ENCODE assay signal across 8 cellular contexts in genomic region chr1:203504400-203505250, GRCh38. TPM values are rescaled to one million over a fixed set of nuclear protein-coding genes. Genes with fewer than 3 reads are reported as not detected.
DNase-seq lines count a peak whose midpoint lies in the region; ATAC-seq and TF ChIP-seq lines count a peak whose summit lies in the region.

No MANE protein-coding gene starts in this region.

- peak overlapping the region; percentile 38; the same call in 1 of the 2 replicates for H3K4me2 ChIP-seq in HCT116 (ENCODE audit: low read length)

- no peaks in the 10 kb centered on the region for H3K9me2 ChIP-seq in HCT116 (ENCODE audit: insufficient read depth)

- H4K20me1 ChIP-seq in HCT116 (ENCODE audit: insufficient read depth): no peaks in the 10 kb centered on the region

- H3K27ac Mint-ChIP-seq in chondrocyte (ENCODE audit: unreplicated experiment): no peak overlapping the region

- POLR2A ChIA-PET in HCT116 (lab: Charles Lee): interaction anchor here (1.3 to 1.4 kb wide), 2 partner anchors 17 to 197 kb away, joined by 4 to 6 read pairs; no protein-coding TSS in a partner anchor

- peak overlapping the region; percentile 14 for H2AFZ ChIP-seq in HCT116 (ENCODE audit: low read depth, low read length, poor library complexity, severe bottlenecking)

- BruUV-seq in HCT116 (replicated peaks; lab: Mats Ljungman, UMichigan): no TSS peak

- TF ChIP-seq CTCF in AG09319 (IDR thresholded peaks at IDR 0.05; ENCODE audit: low read depth, low read length) (peak; percentile 76), HCT116 (IDR thresholded peaks at IDR 0.05 in 2 of 3, conservative IDR thresholded peaks at IDR 0.05 in 1 of 3; ENCODE audit: borderline replicate concordance in 1 of 3, insufficient read depth in 1 of 3, low read depth in 2 of 3, low read length in 2 of 3) (peak; percentile 70 to 85 (median 83)), chondrocyte (IDR thresholded peaks at IDR 0.05) (peak; percentile 96)

- peaks cover 13% of the 10 kb centered on the region; the same call in 1 of the 2 replicates for H3K27me3 ChIP-seq in HCT116 (ENCODE audit: insufficient read depth, low read length)

- CTCF ChIA-PET in HCT116 (lab: Charles Lee): interaction anchor here (0.6 to 3.3 kb wide), 26 partner anchors 11 to 342 kb away, joined by 3 to 73 read pairs (median 4); partner anchors contain the start of genes ATP2B4 and OPTC

- peak; percentile 86 for TF ChIP-seq RAD21 in HCT116 (IDR thresholded peaks at IDR 0.05; ENCODE audit: low read depth)

- peaks cover 0 to 7% of the 10 kb centered on the region in 2 experiments; a peak in 1 of 4 replicates for H3K4me1 ChIP-seq in HCT116 (ENCODE audit: control insufficient read depth in 1 of 2, insufficient read depth in 2 of 2, low read length in 2 of 2)

- no peaks in the 10 kb centered on the region for H3K36me3 ChIP-seq in HCT116 (ENCODE audit: control insufficient read depth in 1 of 2, insufficient read depth in 2 of 2, low read length in 2 of 2)

- peaks cover 36% of the 10 kb centered on the region for H3K4me1 Mint-ChIP-seq in chondrocyte (ENCODE audit: low read depth)

- DNase-seq in AG09319 (ENCODE audit: extremely low read depth, low read depth): peak; percentile 56
- DNase-seq in HCT116 (ENCODE audit: low read depth, low spot score): peak; percentile 70
- peak; percentile 53 to 81 for DNase-seq in NCI-H524 (lab: John Stamatoyannopoulos, UW)
- DNase-seq in activated CD4-positive, alpha-beta T cell treated with anti-CD3 and anti-CD28 coated beads for 4 hours: peak; percentile 77 to 84
- no peak for DNase-seq in chondrocyte (ENCODE audit: low spot score)
- peak; percentile 76 for DNase-seq in left lobe of liver (ENCODE audit: low spot score)
- DNase-seq in stimulated activated CD4-positive, alpha-beta T cell treated with anti-CD3 and anti-CD28 coated beads, Interleukin-4, amount 100 ng/mL, for 1 hour: peak; percentile 76

- RAD21 ChIA-PET in HCT116 (lab: Charles Lee; ENCODE audit: low non-redundant PET in 1 of 2, low total read pairs in 2 of 2, uncharacterized antibody in 2 of 2, unreplicated experiment in 2 of 2): interaction anchor here (1.2 to 1.7 kb wide), 6 partner anchors 169 to 237 kb away, joined by 3 to 8 read pairs (median 5); no protein-coding TSS in a partner anchor

- TF ChIP-seq POLR2A in HCT116 (IDR thresholded peaks at IDR 0.05; ENCODE audit: borderline replicate concordance, extremely low read depth, insufficient read depth, insufficient read length): no peak

- H3K36me3 Mint-ChIP-seq in chondrocyte (ENCODE audit: low read depth): no peaks in the 10 kb centered on the region

- H3K9me3 ChIP-seq in HCT116 (ENCODE audit: control insufficient read depth in 1 of 2, insufficient read depth in 1 of 2, low read depth in 1 of 2, low read length in 2 of 2): no peaks in the 10 kb centered on the region

- no peak overlapping the region for H3K9ac ChIP-seq in HCT116 (ENCODE audit: low read length)

- H3K27ac ChIP-seq in HCT116 (ENCODE audit: low read depth, low read length): no peak overlapping the region

- no peaks in the 10 kb centered on the region for H3K79me2 ChIP-seq in HCT116 (ENCODE audit: insufficient read depth, low read length)

- no peak overlapping the region for H3K4me3 ChIP-seq in HCT116 (replicated peaks in 1 of 2; ENCODE audit: low read depth in 1 of 2, low read length in 2 of 2)

- intact Hi-C loops in HCT116 (cut with micrococcal nuclease): loop anchor here (1.0 to 5.0 kb wide), 2 partner anchors 162 to 198 kb away; no protein-coding TSS in a partner anchor

- ATAC-seq in HCT116 (peak; percentile 98), left lobe of liver (peak; percentile 95), GM21619 (IDR thresholded peaks at IDR 0.05; ENCODE audit: unreplicated experiment) (no peak)

- H3K27me3 Mint-ChIP-seq in chondrocyte (ENCODE audit: low read depth): no peaks in the 10 kb centered on the region

- no peak overlapping the region for H3K4me3 Mint-ChIP-seq in chondrocyte (ENCODE audit: unreplicated experiment)

- H3K9me3 Mint-ChIP-seq in chondrocyte (ENCODE audit: low read depth): no peaks in the 10 kb centered on the region

TF ChIP-seq in HCT116, 20 proteins besides CTCF, POLR2A, EP300 and RAD21:
- TF ChIP-seq ZNF274 (IDR thresholded peaks at IDR 0.05; ENCODE audit: low read depth, low read length) (no peak), SP1 (IDR thresholded peaks at IDR 0.05; ENCODE audit: low read depth) (no peak), CBX3 (IDR thresholded peaks at IDR 0.05; ENCODE audit: low read depth) (0 out of 2 replicates have a peak, but pooled peaks have one; percentile 37), CEBPB (IDR thresholded peaks at IDR 0.05; ENCODE audit: low read depth) (no peak), EZH2phosphoT487 (IDR thresholded peaks at IDR 0.05; ENCODE audit: borderline replicate concordance) (no peak), MAX (IDR thresholded peaks at IDR 0.05) (no peak), SIN3A (IDR thresholded peaks at IDR 0.05; ENCODE audit: low read depth) (no peak), POLR2AphosphoS5 (IDR thresholded peaks at IDR 0.05; ENCODE audit: low read depth, low read length) (no peak), YY1 (IDR thresholded peaks at IDR 0.05; ENCODE audit: extremely low read depth, insufficient replicate concordance, low read depth, low read length) (peak; percentile 58)
TF ChIP-seq in HCT116: peak in this region for 2.

RNA-seq across cellular contexts. Expression of gene OPTC, which starts 10.7 kb away (rescaled TPM):
- not detected for total RNA-seq in HCT116 (2021; ENCODE audit: unreplicated experiment)
- not detected in 2 replicates for polyA plus RNA-seq in HCT116 (2012)
- total RNA-seq in chondrocyte: not detected in 3 replicates
- not detected for total RNA-seq in left lobe of liver

RNA-seq across cellular contexts. Expression of gene PRELP, which starts 29.0 kb away (rescaled TPM):
- total RNA-seq in HCT116 (2021; ENCODE audit: unreplicated experiment): 0.10 TPM
- polyA plus RNA-seq in HCT116 (2012): not detected in 2 replicates
- 29.5 to 33.7 TPM (median 33.2 TPM) in 3 replicates for total RNA-seq in chondrocyte
- 6.4 TPM for total RNA-seq in left lobe of liver
